Comparison of ENCODE assay signal across 1 cellular context in genomic region chr6:2514965-2515543, GRCh38.
TF ChIP-seq lines count a peak whose summit lies in the region.

No MANE protein-coding gene starts in this region.

TF ChIP-seq in HepG2, 621 proteins besides CTCF, POLR2A, EP300 and RAD21 (continued from another document and continues in another):
- TF ChIP-seq HOMEZ (CRISPR knock-in tag; IDR thresholded peaks at IDR 0.05; ENCODE audit: low read depth), result peak; percentile 93
- peak; percentile 87; the same call in 1 of the 2 replicates for TF ChIP-seq ZNF772 (CRISPR knock-in tag; IDR thresholded peaks at IDR 0.05)
- TF ChIP-seq TFE3 (CRISPR knock-in tag; IDR thresholded peaks at IDR 0.05), result peak; percentile 90
- peak; percentile 23; the same call in 1 of the 2 replicates for TF ChIP-seq ZNF143 (CRISPR knock-in tag; IDR thresholded peaks at IDR 0.05)
- peak; percentile 74; the same call in 1 of the 2 replicates for TF ChIP-seq KLF11 (CRISPR knock-in tag; IDR thresholded peaks at IDR 0.05)
- TF ChIP-seq CENPX (CRISPR knock-in tag; IDR thresholded peaks at IDR 0.05), result no peak
- TF ChIP-seq DR1 (CRISPR knock-in tag; IDR thresholded peaks at IDR 0.05), result 0 out of 2 replicates have a peak, but pooled peaks have one; percentile 28
- TF ChIP-seq ZNF121 (CRISPR knock-in tag; IDR thresholded peaks at IDR 0.05), result no peak
- no peak; the same call in 1 of the 2 replicates for TF ChIP-seq TAF1 (CRISPR knock-in tag; IDR thresholded peaks at IDR 0.05)
- TF ChIP-seq PTBP1 (IDR thresholded peaks at IDR 0.05; ENCODE audit: low read depth, low read length, poor library complexity, severe bottlenecking), result no peak
- no peak for TF ChIP-seq HDAC6 (IDR thresholded peaks at IDR 0.05; ENCODE audit: low read depth, low read length)
- TF ChIP-seq MIER2 (CRISPR knock-in tag; IDR thresholded peaks at IDR 0.05), result peak; percentile 88
- TF ChIP-seq TAF15 (IDR thresholded peaks at IDR 0.05; ENCODE audit: low read depth, low read length, poor library complexity, severe bottlenecking), result no peak
- no peak for TF ChIP-seq HHEX (CRISPR knock-in tag; IDR thresholded peaks at IDR 0.05)
- no peak for TF ChIP-seq SETDB1 (CRISPR knock-in tag; IDR thresholded peaks at IDR 0.05; ENCODE audit: borderline replicate concordance)
- TF ChIP-seq ISX (CRISPR knock-in tag; conservative IDR thresholded peaks at IDR 0.05), result no peak
- no peak for TF ChIP-seq ZZZ3 (CRISPR knock-in tag; IDR thresholded peaks at IDR 0.05; ENCODE audit: borderline replicate concordance)
- peak; percentile 73; the same call in 1 of the 2 replicates for TF ChIP-seq SSRP1 (CRISPR knock-in tag; IDR thresholded peaks at IDR 0.05)
- 0 out of 2 replicates have a peak, but pooled peaks have one; percentile 69 for TF ChIP-seq ZNF678 (CRISPR knock-in tag; IDR thresholded peaks at IDR 0.05)
- no peak for TF ChIP-seq RNF219 (CRISPR knock-in tag; IDR thresholded peaks at IDR 0.05)
- no peak for TF ChIP-seq POLR2AphosphoS2 (IDR thresholded peaks at IDR 0.05; ENCODE audit: low read depth, low read length)
- TF ChIP-seq ATRX (CRISPR knock-in tag; IDR thresholded peaks at IDR 0.05; ENCODE audit: borderline replicate concordance), result no peak
- no peak for TF ChIP-seq RARG (CRISPR knock-in tag; IDR thresholded peaks at IDR 0.05; ENCODE audit: low read depth)
- peak; percentile 81 for TF ChIP-seq ZNF878 (CRISPR knock-in tag; IDR thresholded peaks at IDR 0.05)
- TF ChIP-seq IKZF5 (CRISPR knock-in tag; IDR thresholded peaks at IDR 0.05), result peak; percentile 91; the same call in 1 of the 2 replicates
- peak; percentile 90; the same call in 1 of the 2 replicates for TF ChIP-seq ZSCAN9 (CRISPR knock-in tag; IDR thresholded peaks at IDR 0.05; ENCODE audit: borderline replicate concordance)
- TF ChIP-seq ZNF879 (CRISPR knock-in tag; IDR thresholded peaks at IDR 0.05), result no peak
- no peak for TF ChIP-seq RORA (CRISPR knock-in tag; IDR thresholded peaks at IDR 0.05)
- TF ChIP-seq ELF3 (CRISPR knock-in tag; IDR thresholded peaks at IDR 0.05), result peak; percentile 94
- TF ChIP-seq SRSF4 (IDR thresholded peaks at IDR 0.05; ENCODE audit: low read depth, low read length, poor library complexity, severe bottlenecking), result no peak
- no peak for TF ChIP-seq SRSF9 (IDR thresholded peaks at IDR 0.05; ENCODE audit: borderline replicate concordance, insufficient read depth, low read depth, low read length, poor library complexity, severe bottlenecking)
- TF ChIP-seq WIZ (CRISPR knock-in tag; IDR thresholded peaks at IDR 0.05), result no peak
- TF ChIP-seq E2F2 (CRISPR knock-in tag; IDR thresholded peaks at IDR 0.05; ENCODE audit: borderline replicate concordance), result no peak
- peak; percentile 63; the same call in 1 of the 2 replicates for TF ChIP-seq MYPOP (CRISPR knock-in tag; IDR thresholded peaks at IDR 0.05)
- no peak for TF ChIP-seq TMF1 (CRISPR knock-in tag; IDR thresholded peaks at IDR 0.05; ENCODE audit: low read depth)
- TF ChIP-seq ATF7 (IDR thresholded peaks at IDR 0.05), result no peak
- peak; percentile 67; the same call in 1 of the 2 replicates for TF ChIP-seq ATF7 (CRISPR knock-in tag; IDR thresholded peaks at IDR 0.05)
- no peak for TF ChIP-seq ZNF83 (CRISPR knock-in tag; IDR thresholded peaks at IDR 0.05; ENCODE audit: borderline replicate concordance)
- TF ChIP-seq SP5 (CRISPR knock-in tag; IDR thresholded peaks at IDR 0.05; ENCODE audit: borderline replicate concordance, low read depth), result peak; percentile 77; the same call in 1 of the 2 replicates
- TF ChIP-seq ZFY (CRISPR knock-in tag; IDR thresholded peaks at IDR 0.05), result peak; percentile 72; the same call in 1 of the 2 replicates
- peak; percentile 62 for TF ChIP-seq TBL1XR1 (IDR thresholded peaks at IDR 0.05; ENCODE audit: borderline replicate concordance, low read length, partially characterized antibody)
- no peak for TF ChIP-seq KDM5A (IDR thresholded peaks at IDR 0.05; ENCODE audit: borderline replicate concordance, low read length)
- TF ChIP-seq ZBTB44 (CRISPR knock-in tag; IDR thresholded peaks at IDR 0.05), result no peak
- TF ChIP-seq HNRNPLL (IDR thresholded peaks at IDR 0.05; ENCODE audit: low read depth, low read length, poor library complexity, severe bottlenecking), result no peak
- no peak for TF ChIP-seq HNRNPL (IDR thresholded peaks at IDR 0.05; ENCODE audit: low read depth, low read length)
- peak; percentile 93 for TF ChIP-seq CCDC6 (CRISPR knock-in tag; IDR thresholded peaks at IDR 0.05)
- no peak for TF ChIP-seq ZNF703 (CRISPR knock-in tag; IDR thresholded peaks at IDR 0.05; ENCODE audit: borderline replicate concordance)
- no peak for TF ChIP-seq EEA1 (CRISPR knock-in tag; IDR thresholded peaks at IDR 0.05; ENCODE audit: borderline replicate concordance)
- no peak for TF ChIP-seq IRF1 (CRISPR knock-in tag; IDR thresholded peaks at IDR 0.05; ENCODE audit: low read depth)
- TF ChIP-seq NR1H2 (CRISPR knock-in tag; IDR thresholded peaks at IDR 0.05; ENCODE audit: borderline replicate concordance, low read depth), result no peak
- TF ChIP-seq IKZF4 (CRISPR knock-in tag; IDR thresholded peaks at IDR 0.05; ENCODE audit: borderline replicate concordance, low read depth, not compliant biosample characterization), result peak; percentile 50
- TF ChIP-seq ZBTB49 (CRISPR knock-in tag; IDR thresholded peaks at IDR 0.05; ENCODE audit: borderline replicate concordance), result no peak
- 0 out of 2 replicates have a peak, but pooled peaks have one; percentile 51 for TF ChIP-seq ZNF329 (CRISPR knock-in tag; IDR thresholded peaks at IDR 0.05; ENCODE audit: low read depth)
- peak; percentile 66 for TF ChIP-seq ZNF781 (CRISPR knock-in tag; IDR thresholded peaks at IDR 0.05; ENCODE audit: borderline replicate concordance, not compliant biosample characterization)
- TF ChIP-seq HMGA1 (CRISPR knock-in tag; conservative IDR thresholded peaks at IDR 0.05), result no peak
- TF ChIP-seq DDIT3 (CRISPR knock-in tag; IDR thresholded peaks at IDR 0.05), result peak; percentile 75; the same call in 1 of the 2 replicates
- TF ChIP-seq PCBP2 (optimal IDR thresholded peaks at IDR 0.05; ENCODE audit: low read depth, low read length, poor library complexity, severe bottlenecking), result no peak
- TF ChIP-seq ZNF24 (IDR thresholded peaks at IDR 0.05), result no peak
- peak; percentile 67; the same call in 1 of the 2 replicates for TF ChIP-seq ZMYM2 (CRISPR knock-in tag; IDR thresholded peaks at IDR 0.05)
- TF ChIP-seq ZNF335 (CRISPR knock-in tag; IDR thresholded peaks at IDR 0.05), result peak; percentile 65; the same call in 1 of the 2 replicates
- peak; percentile 60; the same call in 1 of the 2 replicates for TF ChIP-seq ATF7-NPFF (CRISPR knock-in tag; IDR thresholded peaks at IDR 0.05; ENCODE audit: low read depth)
